Comparison of ENCODE assay signal across 8 cellular contexts in genomic region chr4:3346146-3346545, GRCh38. TPM values are rescaled to one million over a fixed set of nuclear protein-coding genes. Genes with fewer than 3 reads are reported as not detected.
A peak's percentile ranks its signal among the peaks of the same experiment; 100 is the strongest.
DNase-seq lines count a peak whose midpoint lies in the region; ATAC-seq lines count a peak whose summit lies in the region.

No MANE protein-coding gene starts in this region.

- ATAC-seq in Right ventricle myocardium inferior, result peak; percentile 95
- ATAC-seq in HG02798 (IDR thresholded peaks at IDR 0.05; ENCODE audit: poor library complexity, unreplicated experiment), result peak; percentile 60
- peak; percentile 94 for ATAC-seq in left ventricle myocardium superior
- ATAC-seq in sciatic nerve, result peak; percentile 95
- no peak for ATAC-seq in GM21786 (IDR thresholded peaks at IDR 0.05; ENCODE audit: unreplicated experiment)

- intact Hi-C loops in Right ventricle myocardium inferior (cut with DNase I), result loop anchor here (1.0 to 10.0 kb wide), 2 partner anchors 97 to 151 kb away; no protein-coding TSS in a partner anchor
- intact Hi-C loops in cardiac septum (cut with DNase I), result loop anchor here (1.0 kb wide), 1 partner anchor 96 kb away; no protein-coding TSS in a partner anchor
- intact Hi-C loops in left ventricle myocardium superior (cut with micrococcal nuclease), result loop anchor here (10.0 kb wide), 1 partner anchor 99 kb away; the partner anchor contains the start of gene HGFAC
- intact Hi-C loops in sciatic nerve (cut with DNase I), result loop anchor here (5.0 kb wide), 1 partner anchor 96 kb away; the partner anchor contains the start of gene HGFAC

- DNase-seq in Right ventricle myocardium inferior (ENCODE audit: missing footprints) (no peak), cardiac septum (ENCODE audit: low spot score) (no peak), NCI-H526 (lab: John Stamatoyannopoulos, UW) (peak; percentile 22 to 79), amniotic epithelial cell (ENCODE audit: low read depth) (peak; percentile 84), left ventricle myocardium superior (no peak), sciatic nerve (ENCODE audit: low spot score) (no peak)

RNA-seq across cellular contexts. Expression of gene RGS12, which starts 53.3 kb away (rescaled TPM):
- total RNA-seq in Right ventricle myocardium inferior (21.0 TPM), cardiac septum (19.1 TPM), left ventricle myocardium superior (14.6 TPM), sciatic nerve (40.7 TPM)

Comparison
In these comparisons a context has a peak if more than half of its experiments do, and no peak if none do; other contexts are left out.
1. DNase-seq: peak in NCI-H526 (2 of 2) and amniotic epithelial cell (single experiment); none in Right ventricle myocardium inferior (single experiment), cardiac septum (single experiment), left ventricle myocardium superior (single experiment) and sciatic nerve (single experiment).